Comparison of ENCODE assay signal across 9 cellular contexts in the genomic region with DNA sequence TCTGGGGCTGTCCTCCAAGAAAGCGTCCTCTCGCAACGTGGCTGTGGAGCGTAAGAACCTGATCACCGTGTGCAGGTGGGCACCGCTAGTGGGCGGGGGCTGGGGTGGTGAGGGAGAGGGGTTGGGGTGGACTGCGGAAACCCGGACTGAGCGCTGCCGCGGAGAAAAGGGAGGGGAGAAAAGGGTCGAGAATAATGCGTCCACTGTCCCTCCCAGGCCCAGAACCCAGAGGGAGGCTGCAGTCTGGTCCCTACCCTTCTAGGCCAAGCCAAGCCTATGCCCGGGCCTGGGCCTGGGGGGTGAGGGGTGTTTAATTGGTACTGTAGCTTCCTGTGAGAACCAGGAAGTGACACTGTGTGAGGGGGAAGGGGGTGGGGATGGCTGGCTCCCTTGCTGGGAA. TPM values are rescaled to one million over a fixed set of nuclear protein-coding genes. Genes with fewer than 3 reads are reported as not detected.
DNase-seq lines count a peak whose midpoint lies in the region; ATAC-seq, FAIRE-seq and TF ChIP-seq lines count a peak whose summit lies in the region.
"Had no signal": no experiment of that assay in that cellular context is flagged by ENCODE, and none has a peak within 500 bp of the region (broad histone marks: within the 10 kb centered on the region; RNA-seq: fewer than 3 reads in every experiment).

No MANE protein-coding gene starts in this region.

- peaks cover 0 to 72% of the 10 kb centered on the region in 2 donors for H3K27me3 ChIP-seq in tibial artery

- no peak for ATAC-seq in activated CD8-positive, alpha-beta T cell treated with anti-CD3 and anti-CD28 coated beads, Interleukin-2, amount 10 ng/mL, durations not matched to agents 7 days and 5 days

- no peaks in the 10 kb centered on the region for H3K9me3 Mint-ChIP-seq in activated naive CD4-positive, alpha-beta T cell treated with anti-CD3 and anti-CD28 coated beads, Interleukin-2, amount 50 U/mL, for 24 hours
- H3K9me3 Mint-ChIP-seq in activated CD8-positive, alpha-beta T cell treated with anti-CD3 and anti-CD28 coated beads, Interleukin-2, amount 10 ng/mL, durations not matched to agents 7 days and 5 days (ENCODE audit: insufficient read depth) = no peaks in the 10 kb centered on the region

- TF ChIP-seq CTCF in kidney (IDR thresholded peaks at IDR 0.05; ENCODE audit: borderline replicate concordance, extremely low read depth, insufficient read depth) (no peak), tibial artery (IDR thresholded peaks at IDR 0.05) (no peak)

- peak overlapping the region; percentile 30 for H3K4me3 Mint-ChIP-seq in activated naive CD4-positive, alpha-beta T cell treated with anti-CD3 and anti-CD28 coated beads, Interleukin-2, amount 50 U/mL, for 24 hours
- peak overlapping the region; percentile 10 for H3K4me3 Mint-ChIP-seq in activated CD8-positive, alpha-beta T cell treated with anti-CD3 and anti-CD28 coated beads, Interleukin-2, amount 10 ng/mL, durations not matched to agents 7 days and 5 days

- H3K9ac ChIP-seq in kidney (ENCODE audit: low read length in 2 of 2) = no peak overlapping the region

- CTCF ChIA-PET in activated CD8-positive, alpha-beta T cell treated with anti-CD3 and anti-CD28 coated beads, Interleukin-2, amount 10 ng/mL, durations not matched to agents 7 days and 5 days (lab: Charles Lee) = interaction anchor here (0.6 to 3.3 kb wide), 4 partner anchors 37 to 140 kb away, joined by 3 to 19 read pairs (median 3); a partner anchor contains a TSS

- no peak for FAIRE-seq in kidney (lab: Jason Lieb, UNC)

- no peaks in the 10 kb centered on the region for H3K36me3 Mint-ChIP-seq in activated naive CD4-positive, alpha-beta T cell treated with anti-CD3 and anti-CD28 coated beads, Interleukin-2, amount 50 U/mL, for 24 hours
- H3K36me3 Mint-ChIP-seq in activated CD8-positive, alpha-beta T cell treated with anti-CD3 and anti-CD28 coated beads, Interleukin-2, amount 10 ng/mL, durations not matched to agents 7 days and 5 days (ENCODE audit: low read depth) = no peaks in the 10 kb centered on the region

- H3K4me1 ChIP-seq in kidney (ENCODE audit: control insufficient read depth in 1 of 2, insufficient read depth in 1 of 2, low read depth in 1 of 2, low read length in 2 of 2) (peaks cover 5 to 9% of the 10 kb centered on the region in 2 donors), tibial artery (peaks cover 0 to 21% (median 17%) of the 10 kb centered on the region in 4 donors)

- no peak overlapping the region for H3K27ac ChIP-seq in kidney (ENCODE audit: low read depth in 2 of 2, low read length in 2 of 2)
- H3K27ac ChIP-seq in tibial artery = no peak overlapping the region

- peak overlapping the region; percentile 35 for H3K27ac Mint-ChIP-seq in activated naive CD4-positive, alpha-beta T cell treated with anti-CD3 and anti-CD28 coated beads, Interleukin-2, amount 50 U/mL, for 24 hours
- no peak overlapping the region for H3K27ac Mint-ChIP-seq in activated CD8-positive, alpha-beta T cell treated with anti-CD3 and anti-CD28 coated beads, Interleukin-2, amount 10 ng/mL, durations not matched to agents 7 days and 5 days

- intact Hi-C loops in kidney (cut with DNase I) = no loop called here
- intact Hi-C loops in tibial artery (cut with DNase I; ENCODE audit: low total_unique reads) = no loop called here

- H3K9me3 ChIP-seq in kidney (ENCODE audit: control insufficient read depth in 1 of 2, low read length in 2 of 2) (no peaks in the 10 kb centered on the region), tibial artery (no peaks in the 10 kb centered on the region)

- no peaks in the 10 kb centered on the region for H3K36me3 ChIP-seq in kidney (ENCODE audit: control insufficient read depth in 1 of 2, insufficient read depth in 2 of 2, low read length in 2 of 2)
- H3K36me3 ChIP-seq in tibial artery = no peaks in the 10 kb centered on the region

- POLR2A ChIA-PET in activated CD8-positive, alpha-beta T cell treated with anti-CD3 and anti-CD28 coated beads, Interleukin-2, amount 10 ng/mL, durations not matched to agents 7 days and 5 days (lab: Charles Lee) = interaction anchor here (1.0 to 1.2 kb wide), 2 partner anchors 10 to 62 kb away, joined by 3 read pairs; no protein-coding TSS in a partner anchor

- H3K4me1 Mint-ChIP-seq in activated naive CD4-positive, alpha-beta T cell treated with anti-CD3 and anti-CD28 coated beads, Interleukin-2, amount 50 U/mL, for 24 hours = peaks cover 13% of the 10 kb centered on the region
- H3K4me1 Mint-ChIP-seq in activated CD8-positive, alpha-beta T cell treated with anti-CD3 and anti-CD28 coated beads, Interleukin-2, amount 10 ng/mL, durations not matched to agents 7 days and 5 days (ENCODE audit: low read depth) = peaks cover 17% of the 10 kb centered on the region

- peaks cover 8% of the 10 kb centered on the region for H3K27me3 Mint-ChIP-seq in activated naive CD4-positive, alpha-beta T cell treated with anti-CD3 and anti-CD28 coated beads, Interleukin-2, amount 50 U/mL, for 24 hours
- H3K27me3 Mint-ChIP-seq in activated CD8-positive, alpha-beta T cell treated with anti-CD3 and anti-CD28 coated beads, Interleukin-2, amount 10 ng/mL, durations not matched to agents 7 days and 5 days (ENCODE audit: low read depth) = peaks cover 34% of the 10 kb centered on the region

- H3K4me3 ChIP-seq in kidney (ENCODE audit: low read length in 2 of 2) = no peak overlapping the region
- peak overlapping the region; percentile 35 to 49 for H3K4me3 ChIP-seq in tibial artery

- DNase-seq in activated naive CD4-positive, alpha-beta T cell treated with Interleukin-2 at 50 U/mL for 16 hours = no peak
- DNase-seq in activated CD8-positive, alpha-beta T cell treated with anti-CD3 and anti-CD28 coated beads, Interleukin-2, amount 10 ng/mL, durations not matched to agents 7 days and 5 days = no peak
- DNase-seq in kidney = peak; percentile 75
- no peak for DNase-seq in tibial artery
- no peak for DNase-seq in NCI-H1092 treated with DMSO at 0.1 percent for 48 hours (lab: John Stamatoyannopoulos, UW)
- DNase-seq in stimulated activated CD4-positive, alpha-beta T cell treated with anti-CD3 and anti-CD28 coated beads, Interleukin-4, amount 100 ng/mL, for 1 hour = no peak
- DNase-seq in foreskin melanocyte = no peak
- DNase-seq: cortex of kidney had no signal

RNA-seq across cellular contexts. Expression of a gene that starts 0.5 kb away (rescaled TPM):
- total RNA-seq in activated CD8-positive, alpha-beta T cell treated with anti-CD3 and anti-CD28 coated beads, Interleukin-2, amount 10 ng/mL, durations not matched to agents 7 days and 5 days = under 1 TPM in 1 of 2 experiments, not detected in 1; 0.18 TPM
- 2.2 TPM for total RNA-seq in kidney
- polyA plus RNA-seq in kidney (ENCODE audit: insufficient read depth, low read depth, low replicate concordance) = 6.4 TPM

RNA-seq across cellular contexts. Expression of a gene that starts 15.8 kb away (rescaled TPM):
- 100 to 1,000 TPM; 140 to 141 TPM for total RNA-seq in activated CD8-positive, alpha-beta T cell treated with anti-CD3 and anti-CD28 coated beads, Interleukin-2, amount 10 ng/mL, durations not matched to agents 7 days and 5 days
- 107 TPM for total RNA-seq in kidney
- 389 TPM for polyA plus RNA-seq in kidney (ENCODE audit: insufficient read depth, low read depth, low replicate concordance)

RNA-seq across cellular contexts. Expression of a gene that starts 36.2 kb away (rescaled TPM):
- total RNA-seq in activated CD8-positive, alpha-beta T cell treated with anti-CD3 and anti-CD28 coated beads, Interleukin-2, amount 10 ng/mL, durations not matched to agents 7 days and 5 days = 10 to 100 TPM; 45.6 to 46.7 TPM
- 353 TPM for total RNA-seq in kidney
- polyA plus RNA-seq in kidney (ENCODE audit: insufficient read depth, low read depth, low replicate concordance) = 235 TPM

RNA-seq across cellular contexts. Expression of a gene that starts 40.9 kb away (rescaled TPM):
- total RNA-seq in activated CD8-positive, alpha-beta T cell treated with anti-CD3 and anti-CD28 coated beads, Interleukin-2, amount 10 ng/mL, durations not matched to agents 7 days and 5 days = not detected
- total RNA-seq in kidney = 2.1 TPM
- polyA plus RNA-seq in kidney (ENCODE audit: insufficient read depth, low read depth, low replicate concordance) = 201 TPM

RNA-seq across cellular contexts. Expression of a gene that starts 54.8 kb away (rescaled TPM):
- under 1 TPM; 0.37 to 0.45 TPM for total RNA-seq in activated CD8-positive, alpha-beta T cell treated with anti-CD3 and anti-CD28 coated beads, Interleukin-2, amount 10 ng/mL, durations not matched to agents 7 days and 5 days
- 0.94 TPM for total RNA-seq in kidney
- 1.6 TPM for polyA plus RNA-seq in kidney (ENCODE audit: insufficient read depth, low read depth, low replicate concordance)

Comparison
In these comparisons a context has a peak if more than half of its experiments do, and no peak if none do; other contexts are left out.
1. H3K4me3 ChIP-seq: peak in tibial artery (2 of 2); none in kidney (0 of 2).